Comparison of ENCODE assay signal across 9 cellular contexts in the genomic region with DNA sequence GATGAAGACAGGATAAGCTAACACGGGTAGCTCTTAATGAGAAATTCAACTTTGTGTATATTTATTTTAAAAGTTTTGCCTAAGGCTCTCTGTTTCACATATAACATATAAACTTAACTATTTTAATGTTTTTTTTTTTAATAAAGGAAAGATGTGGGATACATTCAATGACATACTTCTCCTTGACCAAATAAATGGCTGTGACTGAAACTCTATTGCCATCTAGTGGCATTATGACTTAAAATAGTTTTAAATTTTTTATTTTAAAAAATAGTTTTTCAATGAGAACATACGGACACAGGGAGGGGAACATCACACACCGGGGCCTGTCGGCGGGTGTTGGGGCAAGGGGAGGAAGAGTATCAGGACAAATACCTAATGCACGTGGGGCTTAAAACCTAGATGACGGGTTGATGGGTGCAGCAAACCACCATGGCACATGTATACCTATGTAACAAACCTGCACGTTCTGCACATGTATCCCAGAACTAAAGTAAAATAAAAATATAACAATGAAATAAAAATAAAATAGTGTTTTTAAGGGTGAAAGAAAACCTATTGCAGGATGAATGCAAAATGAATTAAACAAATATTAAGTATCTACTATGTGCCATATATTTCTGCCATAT.
DNase-seq lines count a peak whose midpoint lies in the region; ATAC-seq and TF ChIP-seq lines count a peak whose summit lies in the region.
"Had no signal": no experiment of that assay in that cellular context is flagged by ENCODE, and none has a peak within 500 bp of the region (broad histone marks: within the 10 kb centered on the region; RNA-seq: fewer than 3 reads in every experiment).

No MANE protein-coding gene starts in this region.

- H3K4me3 Mint-ChIP-seq in natural killer cell: no peak overlapping the region
- no peak overlapping the region for H3K4me3 Mint-ChIP-seq in natural killer cell treated with Interleukin-12 subunit alpha and Interleukin-12 subunit beta and Interleukin-15 and Interleukin-18, amount 100 ng/mL, for 72 hours
- H3K4me3 Mint-ChIP-seq: activated naive CD4-positive, alpha-beta T cell treated with anti-CD3 and anti-CD28 coated beads, Interleukin-2, amount 50 U/mL, for 24 hours had no signal

- ATAC-seq in natural killer cell: no peak
- no peak for ATAC-seq in natural killer cell treated with Interleukin-12 subunit alpha and Interleukin-12 subunit beta and Interleukin-15 and Interleukin-18, amount 100 ng/mL, for 72 hours
- no peak for ATAC-seq in HG03097 (IDR thresholded peaks at IDR 0.05; ENCODE audit: low FRiP score, unreplicated experiment)
- ATAC-seq in HG02938 (IDR thresholded peaks at IDR 0.05; ENCODE audit: unreplicated experiment): no peak

- intact Hi-C loops in natural killer cell (cut with micrococcal nuclease) (loop anchor here (1.0 to 5.0 kb wide), 2 partner anchors 189 to 270 kb away; no protein-coding TSS in a partner anchor), ovary (cut with DNase I) (loop anchor here (5.0 to 10.0 kb wide), 3 partner anchors 266 to 1262 kb away; a partner anchor contains a TSS)

- TF ChIP-seq EP300 in ovary (IDR thresholded peaks at IDR 0.05): no peak

- DNase-seq in natural killer cell (no peak), NCI-H82 treated with DMSO at 0.1 percent for 48 hours (lab: John Stamatoyannopoulos, UW; ENCODE audit: unreplicated experiment) (peak; percentile 61), dedifferentiated amniotic fluid mesenchymal stem cell (ENCODE audit: extremely low spot score) (peak; percentile 77), ovary (peak in 1 of 5 donors; percentile 36), SKM-1 (lab: John Stamatoyannopoulos, UW; ENCODE audit: unreplicated experiment) (no peak)
- no peak for DNase-seq in natural killer cell treated with Interleukin-12 subunit alpha and Interleukin-12 subunit beta and Interleukin-15 and Interleukin-18, amount 100 ng/mL, for 72 hours (ENCODE audit: low spot score)

- H3K9me3 ChIP-seq in ovary: no peaks in the 10 kb centered on the region

- no peak overlapping the region for H3K27ac Mint-ChIP-seq in natural killer cell
- H3K27ac Mint-ChIP-seq in natural killer cell treated with Interleukin-12 subunit alpha and Interleukin-12 subunit beta and Interleukin-15 and Interleukin-18, amount 100 ng/mL, for 72 hours: no peak overlapping the region
- H3K27ac Mint-ChIP-seq: activated naive CD4-positive, alpha-beta T cell treated with anti-CD3 and anti-CD28 coated beads, Interleukin-2, amount 50 U/mL, for 24 hours had no signal

- 7 to 15% (median 9%) methylated on average over 8 of the region's 8 CpGs for WGBS in ovary, 3 donors

- no peaks in the 10 kb centered on the region for H3K4me1 Mint-ChIP-seq in natural killer cell
- H3K4me1 Mint-ChIP-seq in natural killer cell treated with Interleukin-12 subunit alpha and Interleukin-12 subunit beta and Interleukin-15 and Interleukin-18, amount 100 ng/mL, for 72 hours (ENCODE audit: low read depth in 2 of 2): no peaks in the 10 kb centered on the region
- H3K4me1 Mint-ChIP-seq: activated naive CD4-positive, alpha-beta T cell treated with anti-CD3 and anti-CD28 coated beads, Interleukin-2, amount 50 U/mL, for 24 hours had no signal

- no peaks in the 10 kb centered on the region for H3K36me3 Mint-ChIP-seq in natural killer cell
- H3K36me3 Mint-ChIP-seq in natural killer cell treated with Interleukin-12 subunit alpha and Interleukin-12 subunit beta and Interleukin-15 and Interleukin-18, amount 100 ng/mL, for 72 hours: peaks cover 11% of the 10 kb centered on the region

- H3K4me1 ChIP-seq in ovary (ENCODE audit: insufficient read depth): no peaks in the 10 kb centered on the region

- H3K27me3 ChIP-seq in ovary: no peaks in the 10 kb centered on the region

- no peaks in the 10 kb centered on the region for H3K9me3 Mint-ChIP-seq in natural killer cell
- no peaks in the 10 kb centered on the region for H3K9me3 Mint-ChIP-seq in natural killer cell treated with Interleukin-12 subunit alpha and Interleukin-12 subunit beta and Interleukin-15 and Interleukin-18, amount 100 ng/mL, for 72 hours
- H3K9me3 Mint-ChIP-seq: activated naive CD4-positive, alpha-beta T cell treated with anti-CD3 and anti-CD28 coated beads, Interleukin-2, amount 50 U/mL, for 24 hours had no signal

- no peaks in the 10 kb centered on the region for H3K27me3 Mint-ChIP-seq in natural killer cell (ENCODE audit: low read depth in 2 of 2)
- no peaks in the 10 kb centered on the region for H3K27me3 Mint-ChIP-seq in natural killer cell treated with Interleukin-12 subunit alpha and Interleukin-12 subunit beta and Interleukin-15 and Interleukin-18, amount 100 ng/mL, for 72 hours
- H3K27me3 Mint-ChIP-seq: activated naive CD4-positive, alpha-beta T cell treated with anti-CD3 and anti-CD28 coated beads, Interleukin-2, amount 50 U/mL, for 24 hours had no signal

- no peak overlapping the region for H3K4me3 ChIP-seq in ovary

- no peaks in the 10 kb centered on the region for H3K36me3 ChIP-seq in ovary

- no peak overlapping the region for H3K27ac ChIP-seq in ovary

- peak; percentile 58 for TF ChIP-seq CTCF in natural killer cell (IDR thresholded peaks at IDR 0.05)
- peak in 2 of 3 donors; percentile 27 to 35 for TF ChIP-seq CTCF in ovary (IDR thresholded peaks at IDR 0.05)

- no peak for TF ChIP-seq POLR2A in ovary (IDR thresholded peaks at IDR 0.05)

Comparison
In these comparisons a context has a peak if more than half of its experiments do, and no peak if none do; other contexts are left out.
1. DNase-seq: peak in NCI-H82 treated with DMSO at 0.1 percent for 48 hours (single experiment) and dedifferentiated amniotic fluid mesenchymal stem cell (single experiment); none in natural killer cell (single experiment), natural killer cell treated with Interleukin-12 subunit alpha and Interleukin-12 subunit beta and Interleukin-15 and Interleukin-18, amount 100 ng/mL, for 72 hours (single experiment) and SKM-1 (single experiment).